ENCODE assay signal across 8 cellular contexts in the genomic region with DNA sequence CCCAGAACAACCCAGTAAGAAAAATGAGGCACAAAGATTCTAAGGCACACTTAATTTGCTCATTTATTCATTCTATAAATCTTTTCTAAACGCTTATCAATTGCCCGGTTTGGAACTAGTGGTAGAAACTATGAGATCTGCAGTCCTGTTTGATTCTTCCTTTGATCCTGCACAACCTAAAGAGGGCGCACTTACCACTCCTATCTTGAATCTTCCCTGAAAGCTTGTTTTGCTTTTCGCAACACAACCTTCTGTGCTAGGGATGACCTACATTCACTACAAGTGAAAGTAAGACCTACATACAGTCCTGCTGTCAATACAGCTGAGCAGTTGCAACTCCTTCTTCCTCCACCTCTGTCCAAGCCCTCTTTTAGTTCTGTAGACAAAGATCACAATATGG. TPM values are rescaled to one million over a fixed set of nuclear protein-coding genes. Genes with fewer than 3 reads are reported as not detected.
DNase-seq lines count a peak whose midpoint lies in the region; ATAC-seq, FAIRE-seq and TF ChIP-seq lines count a peak whose summit lies in the region.

No MANE protein-coding gene starts in this region.

- H3K36me3 ChIP-seq in osteoblast (ENCODE audit: insufficient read depth, low read length) = no peaks in the 10 kb centered on the region

- no peaks in the 10 kb centered on the region for H3K27me3 ChIP-seq in osteoblast (ENCODE audit: insufficient read depth, low read length)

- no peaks in the 10 kb centered on the region for H3K9me3 Mint-ChIP-seq in activated T-cell treated with anti-CD3 and anti-CD28 coated beads, Interleukin-2, amount 50 U/mL, for 24 hours

- no peaks in the 10 kb centered on the region for H3K9me3 ChIP-seq in osteoblast (ENCODE audit: low read depth, low read length)

- DNase-seq in activated T-cell treated with anti-CD3 and anti-CD28 coated beads for 24 hours (ENCODE audit: low read depth) = peak; percentile 21
- no peak for DNase-seq in activated T-cell treated with anti-CD3 and anti-CD28 coated beads, Interleukin-2, amount 50 U/mL, for 24 hours
- peak; percentile 12 for DNase-seq in RKO (ENCODE audit: low spot score)
- DNase-seq in effector CD4-positive, alpha-beta T cell = peak; percentile 27
- peak; percentile 47 for DNase-seq in osteoblast (ENCODE audit: insufficient read length, low spot score, missing footprints)
- no peak for DNase-seq in midbrain (lab: John Stamatoyannopoulos, UW)
- no peak for DNase-seq in frontal cortex (ENCODE audit: low spot score in 2 of 2)

- H2AFZ ChIP-seq in osteoblast (ENCODE audit: low read length) = no peak overlapping the region

- FAIRE-seq in frontal cortex (lab: Jason Lieb, UNC) = no peak

- H3K4me2 ChIP-seq in osteoblast (ENCODE audit: insufficient read depth, low read length) = peak overlapping the region; percentile 1

- no peak overlapping the region for H3K27ac ChIP-seq in osteoblast (ENCODE audit: low read depth, low read length)

- H3K4me3 Mint-ChIP-seq in activated T-cell treated with anti-CD3 and anti-CD28 coated beads, Interleukin-2, amount 50 U/mL, for 24 hours = no peak overlapping the region

- peaks cover 3% of the 10 kb centered on the region for H3K4me1 ChIP-seq in osteoblast (ENCODE audit: insufficient read depth, low read length)

- H3K4me3 ChIP-seq in osteoblast (ENCODE audit: insufficient read depth, low read length) = no peak overlapping the region

- H3K79me2 ChIP-seq in osteoblast (ENCODE audit: insufficient read depth, low read length) = no peaks in the 10 kb centered on the region

- H3K27ac Mint-ChIP-seq in activated T-cell treated with anti-CD3 and anti-CD28 coated beads, Interleukin-2, amount 50 U/mL, for 24 hours = no peak overlapping the region

- peak; percentile 62 for ATAC-seq in HG02798 (IDR thresholded peaks at IDR 0.05; ENCODE audit: poor library complexity, unreplicated experiment)

- H3K4me1 Mint-ChIP-seq in activated T-cell treated with anti-CD3 and anti-CD28 coated beads, Interleukin-2, amount 50 U/mL, for 24 hours (ENCODE audit: low read depth) = peaks cover 8% of the 10 kb centered on the region

- H3K36me3 Mint-ChIP-seq in activated T-cell treated with anti-CD3 and anti-CD28 coated beads, Interleukin-2, amount 50 U/mL, for 24 hours (ENCODE audit: low read depth) = no peaks in the 10 kb centered on the region

- H4K20me1 ChIP-seq in osteoblast (ENCODE audit: insufficient read depth, low read length) = no peaks in the 10 kb centered on the region

- H3K27me3 Mint-ChIP-seq in activated T-cell treated with anti-CD3 and anti-CD28 coated beads, Interleukin-2, amount 50 U/mL, for 24 hours = no peaks in the 10 kb centered on the region

- peak; percentile 61 for TF ChIP-seq CTCF in osteoblast (IDR thresholded peaks at IDR 0.05; ENCODE audit: extremely low read depth, low read depth, low read length)

RNA-seq across cellular contexts. Expression of gene ARL4A, which starts 12.6 kb away (rescaled TPM):
- 20.6 and 25.3 TPM in 2 replicates for total RNA-seq in osteoblast
- 49.7 TPM for total RNA-seq in frontal cortex

Comparison
In these comparisons a context has a peak if more than half of its experiments do, and no peak if none do; other contexts are left out.
1. DNase-seq: peak in activated T-cell treated with anti-CD3 and anti-CD28 coated beads for 24 hours (single experiment), RKO (single experiment), effector CD4-positive, alpha-beta T cell (single experiment) and osteoblast (single experiment); none in activated T-cell treated with anti-CD3 and anti-CD28 coated beads, Interleukin-2, amount 50 U/mL, for 24 hours (single experiment), midbrain (single experiment) and frontal cortex (0 of 2).